Comparison of ENCODE assay signal across 1 cellular context in the genomic region with DNA sequence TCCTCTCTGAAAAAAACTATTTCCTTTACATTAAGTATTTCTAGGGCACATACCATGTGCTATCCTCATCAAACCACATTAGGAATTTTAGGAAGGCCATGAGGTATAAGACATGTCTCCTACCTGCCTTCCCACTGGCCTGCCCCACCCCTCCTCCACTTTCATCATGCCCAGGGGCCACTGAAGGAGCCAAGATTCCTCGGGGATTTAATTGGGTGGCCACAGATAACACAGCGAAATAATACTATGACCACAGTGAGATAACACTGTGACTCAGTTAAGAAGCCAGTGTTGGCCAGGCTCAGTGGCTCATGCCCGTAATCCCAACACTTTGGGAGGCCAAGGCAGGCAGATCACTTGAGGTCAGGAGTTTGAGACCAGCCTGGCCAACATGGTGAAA.
TF ChIP-seq lines count a peak whose summit lies in the region.

No MANE protein-coding gene starts in this region.

TF ChIP-seq in H1, 55 proteins besides CTCF, POLR2A, EP300 and RAD21:
- TF ChIP-seq SAP30 (IDR thresholded peaks at IDR 0.05; ENCODE audit: insufficient read depth, insufficient replicate concordance, low read length) (no peak), PHF8 (conservative IDR thresholded peaks at IDR 0.05; ENCODE audit: low read depth, low read length) (no peak), RNF2 (IDR thresholded peaks at IDR 0.05; ENCODE audit: borderline replicate concordance, low read depth, low read length, missing control alignments, poor library complexity, severe bottlenecking) (no peak), RFX5 (IDR thresholded peaks at IDR 0.05; ENCODE audit: borderline replicate concordance, low read depth, low read length) (no peak), EZH2 (IDR thresholded peaks at IDR 0.05; ENCODE audit: low read depth, low read length, severe bottlenecking) (no peak), SIRT6 (IDR thresholded peaks at IDR 0.05; ENCODE audit: low read length) (no peak), KDM5A (IDR thresholded peaks at IDR 0.05; ENCODE audit: low read length) (no peak), POU5F1 (IDR thresholded peaks at IDR 0.05; ENCODE audit: low read depth, low read length) (no peak), TAF7 (optimal IDR thresholded peaks at IDR 0.05; ENCODE audit: borderline replicate concordance, low read depth, low read length) (no peak), SP1 (IDR thresholded peaks at IDR 0.05; ENCODE audit: low read depth, low read length) (no peak), SUZ12 (IDR thresholded peaks at IDR 0.05; ENCODE audit: low read length) (no peak), TBP (IDR thresholded peaks at IDR 0.05; ENCODE audit: low read depth, low read length) (no peak), JUN (IDR thresholded peaks at IDR 0.05; ENCODE audit: low read depth, low read length) (no peak), GTF2F1 (IDR thresholded peaks at IDR 0.05; ENCODE audit: borderline replicate concordance, low read depth, low read length) (no peak), CHD1 (IDR thresholded peaks at IDR 0.05; ENCODE audit: low read depth, low read length) (no peak), TAF1 (IDR thresholded peaks at IDR 0.05; ENCODE audit: low read depth, low read length) (no peak), CBX8 (IDR thresholded peaks at IDR 0.05; ENCODE audit: borderline replicate concordance, low read depth, low read length) (no peak)
- TF ChIP-seq, protein P1, sequence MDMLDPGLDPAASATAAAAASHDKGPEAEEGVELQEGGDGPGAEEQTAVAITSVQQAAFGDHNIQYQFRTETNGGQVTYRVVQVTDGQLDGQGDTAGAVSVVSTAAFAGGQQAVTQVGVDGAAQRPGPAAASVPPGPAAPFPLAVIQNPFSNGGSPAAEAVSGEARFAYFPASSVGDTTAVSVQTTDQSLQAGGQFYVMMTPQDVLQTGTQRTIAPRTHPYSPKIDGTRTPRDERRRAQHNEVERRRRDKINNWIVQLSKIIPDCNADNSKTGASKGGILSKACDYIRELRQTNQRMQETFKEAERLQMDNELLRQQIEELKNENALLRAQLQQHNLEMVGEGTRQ (IDR thresholded peaks at IDR 0.05; ENCODE audit: low read length): no peak
- TF ChIP-seq, protein P2, sequence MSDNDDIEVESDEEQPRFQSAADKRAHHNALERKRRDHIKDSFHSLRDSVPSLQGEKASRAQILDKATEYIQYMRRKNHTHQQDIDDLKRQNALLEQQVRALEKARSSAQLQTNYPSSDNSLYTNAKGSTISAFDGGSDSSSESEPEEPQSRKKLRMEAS (IDR thresholded peaks at IDR 0.05): no peak
